19 cellular contexts compared by ENCODE assay signal in genomic region chr20:63591147-63591533, GRCh38. TPM values are rescaled to one million over a fixed set of nuclear protein-coding genes. Genes with fewer than 3 reads are reported as not detected.
DNase-seq lines count a peak whose midpoint lies in the region; ATAC-seq, FAIRE-seq and TF ChIP-seq lines count a peak whose summit lies in the region.
"Had no signal": no experiment of that assay in that cellular context is flagged by ENCODE, and none has a peak within 500 bp of the region (broad histone marks: within the 10 kb centered on the region; RNA-seq: fewer than 3 reads in every experiment).

No MANE protein-coding gene starts in this region.

- no peak overlapping the region for H3K9ac ChIP-seq in HepG2 (ENCODE audit: insufficient read depth, low read depth, low read length)

- H3K27ac ChIP-seq in VCaP, result peak overlapping the region; percentile 95
- no peak overlapping the region for H3K27ac ChIP-seq in HepG2 (ENCODE audit: extremely low read length, insufficient read depth, low read length)

- no peaks in the 10 kb centered on the region for H4K20me1 ChIP-seq in HepG2 (ENCODE audit: insufficient read depth, low read length)

- TF ChIP-seq CTCF in VCaP (conservative IDR thresholded peaks at IDR 0.05) (no peak), HepG2 (CRISPR knock-in tag; IDR thresholded peaks at IDR 0.05) (no peak)

- no TSS peak for BruUV-seq in HepG2 (replicated peaks; lab: Mats Ljungman, UMichigan)

- H3K79me2 ChIP-seq in HepG2 (ENCODE audit: insufficient read depth, low read length), result no peaks in the 10 kb centered on the region

- WGBS in HepG2 (ENCODE audit: low lambda C conversion rate), result 99% methylated on average over 4 of the region's 4 CpGs

- FAIRE-seq in HepG2 (lab: Jason Lieb, UNC) (peak; percentile 46), urothelium cell line (lab: Jason Lieb, UNC) (peak; percentile 95)
- FAIRE-seq: A204.1, D721Med had no signal

- H3K36me3 ChIP-seq in H7 (replicated peaks; ENCODE audit: control insufficient read depth, insufficient read depth, low read length), result peaks cover 2% of the 10 kb centered on the region
- peaks cover 15 to 20% of the 10 kb centered on the region in 2 experiments; a peak in 4 of 5 replicates for H3K36me3 ChIP-seq in HepG2 (replicated peaks in 1 of 2; ENCODE audit: control insufficient read depth in 1 of 2, insufficient read depth in 2 of 2, low read length in 2 of 2)

- no peak for TF ChIP-seq RAD21 in HepG2 (CRISPR knock-in tag; IDR thresholded peaks at IDR 0.05)

- no peak for ATAC-seq in HepG2
- ATAC-seq in HG02678 (IDR thresholded peaks at IDR 0.05; ENCODE audit: unreplicated experiment), result no peak
- no peak for ATAC-seq in GM18498 (IDR thresholded peaks at IDR 0.05; ENCODE audit: unreplicated experiment)
- ATAC-seq: CD8-positive, alpha-beta T cell; GM23338 had no signal

- H3K4me3 ChIP-seq in H7 (ENCODE audit: insufficient read depth, low read depth, low read length), result no peak overlapping the region
- no peak overlapping the region for H3K4me3 ChIP-seq in HepG2 (replicated peaks in 1 of 3; ENCODE audit: insufficient read depth in 1 of 3, low read depth in 2 of 3, low read length in 3 of 3)
- H3K4me3 ChIP-seq: GM23338, HAP-1 had no signal

- no peak overlapping the region for H3K4me2 ChIP-seq in HepG2 (ENCODE audit: low read depth, low read length)
- H3K4me2 ChIP-seq: GM23338 had no signal

- H2AFZ ChIP-seq in HepG2 (ENCODE audit: low read length), result no peak overlapping the region
- H2AFZ ChIP-seq: GM23338 had no signal

- POLR2A ChIA-PET in HepG2 (lab: Yijun Ruan, JAX), result no interaction called here

- no peak for TF ChIP-seq POLR2A in HepG2 (IDR thresholded peaks at IDR 0.05; ENCODE audit: insufficient read depth in 1 of 2, low read depth in 2 of 2, low read length in 2 of 2)

- CTCF ChIA-PET in HepG2 (lab: Yijun Ruan, JAX; ENCODE audit: low intra/inter-chr PET ratio, low total read pairs), result no interaction called here

- intact Hi-C loops in HepG2 (cut with micrococcal nuclease; ENCODE audit: unreplicated experiment), result no loop called here

- H3K27me3 ChIP-seq in H7 (ENCODE audit: control insufficient read depth, insufficient read depth, low read length), result no peaks in the 10 kb centered on the region
- H3K27me3 ChIP-seq in HepG2 (ENCODE audit: control insufficient read depth in 1 of 2, insufficient read depth in 2 of 2, low read length in 2 of 2), result no peaks in the 10 kb centered on the region

- peaks cover 12% of the 10 kb centered on the region; the same call in 1 of the 2 replicates for H3K4me1 ChIP-seq in HepG2 (ENCODE audit: insufficient read depth, low read length)
- H3K4me1 ChIP-seq: HAP-1 had no signal

- in situ Hi-C loops in HepG2 (cut with HindIII; ENCODE audit: extremely low pct_ligation_motif_present, low pct_unique_long_range_greater_than_20kb), result no loop called here
- in situ Hi-C loops in KBM-7 (cut with MboI; ENCODE audit: low pct_unique_long_range_greater_than_20kb, low sequenced_read_pairs), result no loop called here

- peak; percentile 51 for DNase-seq in H7
- no peak for DNase-seq in HepG2 (ENCODE audit: low spot score)
- DNase-seq in urothelium cell line (ENCODE audit: low spot score), result no peak
- no peak for DNase-seq in KBM-7
- DNase-seq: C1 segment of cervical spinal cord; CD8-positive, alpha-beta T cell; COR-L47; DMS153; DND-41; GDM1; HFFc6; Karpas-422 had no signal

- no peaks in the 10 kb centered on the region for H3K9me3 ChIP-seq in HepG2 (ENCODE audit: low read length)
- H3K9me3 ChIP-seq: HAP-1 had no signal

- TF ChIP-seq EP300 in HepG2 (IDR thresholded peaks at IDR 0.05; ENCODE audit: low read depth in 2 of 2, low read length in 2 of 2) (no peak), HepG2 (CRISPR knock-in tag; IDR thresholded peaks at IDR 0.05; ENCODE audit: borderline replicate concordance) (no peak)

RNA-seq across cellular contexts. Expression of gene HELZ2, which starts 17.1 kb away (rescaled TPM):
- total RNA-seq in H7 (2014; rRNA removed; shearing (Covaris generic)), result 20.1 and 27.5 TPM in 2 replicates
- 8.4 and 10.1 TPM in 2 replicates for total RNA-seq in HepG2 (2016; rRNA removed; fragmentation: Illumina TruSeq; extraction: Trizol)
- total RNA-seq in HepG2 (2016; cell fraction: cytosol; rRNA removed; fragmentation: Illumina TruSeq; extraction: Trizol; ENCODE audit: low read depth), result 1.7 and 2.1 TPM in 2 replicates
- total RNA-seq in HepG2 (2016; cell fraction: insoluble cytoplasmic fraction; rRNA removed; fragmentation: Illumina TruSeq; extraction: Trizol), result 6.8 and 10.0 TPM in 2 replicates
- total RNA-seq in HepG2 (2016; cell fraction: membrane; rRNA removed; fragmentation: Illumina TruSeq; extraction: Trizol), result 2.8 and 4.3 TPM in 2 replicates
- 12.8 and 18.4 TPM in 2 replicates for total RNA-seq in HepG2 (2016; cell fraction: nucleus; rRNA removed; fragmentation: Illumina TruSeq; extraction: Trizol)
- polyA plus RNA-seq in HepG2 (2011; rRNA removed), result 9.6 and 16.1 TPM in 2 replicates
- 4.5 and 6.0 TPM in 2 replicates for polyA plus RNA-seq in HepG2 (2011; cell fraction: cytosol; rRNA removed)
- polyA plus RNA-seq in HepG2 (2011; cell fraction: nucleus; rRNA removed), result 39.6 and 48.2 TPM in 2 replicates
- polyA plus RNA-seq in HepG2 (2012), result 12.3 and 14.4 TPM in 2 replicates
- 0.26 and 0.46 TPM in 2 replicates for polyA plus RNA-seq in HepG2 (2016; cell fraction: cytosol; fragmentation: Illumina TruSeq; extraction: Trizol; ENCODE audit: low read depth)
- polyA plus RNA-seq in HepG2 (2016; cell fraction: insoluble cytoplasmic fraction; fragmentation: Illumina TruSeq; extraction: Trizol; ENCODE audit: low read depth), result 5.2 and 6.9 TPM in 2 replicates
- 0.43 and 0.84 TPM in 2 replicates for polyA plus RNA-seq in HepG2 (2016; cell fraction: membrane; fragmentation: Illumina TruSeq; extraction: Trizol; ENCODE audit: low read depth)
- polyA plus RNA-seq in HepG2 (2016; cell fraction: nucleus; fragmentation: Illumina TruSeq; extraction: Trizol; ENCODE audit: insufficient read depth, low read depth), result 17.4 and 18.8 TPM in 2 replicates
- polyA minus RNA-seq in HepG2 (2011; rRNA and poly(A)+ RNA removed; ENCODE audit: low replicate concordance), result 33.2 and 74.9 TPM in 2 replicates
- polyA minus RNA-seq in HepG2 (2011; cell fraction: cytosol; rRNA and poly(A)+ RNA removed), result 41.7 and 42.0 TPM in 2 replicates
- polyA minus RNA-seq in HepG2 (2011; cell fraction: nucleus; rRNA and poly(A)+ RNA removed), result 35.3 and 47.0 TPM in 2 replicates

RNA-seq across cellular contexts. Expression of gene GMEB2, which starts 35.8 kb away (rescaled TPM):
- 17.0 and 21.4 TPM in 2 replicates for total RNA-seq in H7 (2014; rRNA removed; shearing (Covaris generic))
- 11.6 and 12.4 TPM in 2 replicates for total RNA-seq in HepG2 (2016; rRNA removed; fragmentation: Illumina TruSeq; extraction: Trizol)
- 2.2 and 2.3 TPM in 2 replicates for total RNA-seq in HepG2 (2016; cell fraction: cytosol; rRNA removed; fragmentation: Illumina TruSeq; extraction: Trizol; ENCODE audit: low read depth)
- total RNA-seq in HepG2 (2016; cell fraction: insoluble cytoplasmic fraction; rRNA removed; fragmentation: Illumina TruSeq; extraction: Trizol), result 9.6 and 12.4 TPM in 2 replicates
- 6.9 and 7.8 TPM in 2 replicates for total RNA-seq in HepG2 (2016; cell fraction: membrane; rRNA removed; fragmentation: Illumina TruSeq; extraction: Trizol)
- total RNA-seq in HepG2 (2016; cell fraction: nucleus; rRNA removed; fragmentation: Illumina TruSeq; extraction: Trizol), result 7.8 and 10.3 TPM in 2 replicates
- polyA plus RNA-seq in HepG2 (2011; rRNA removed), result 10.6 and 11.5 TPM in 2 replicates
- polyA plus RNA-seq in HepG2 (2011; cell fraction: cytosol; rRNA removed), result 8.5 and 9.9 TPM in 2 replicates
- 20.2 and 24.4 TPM in 2 replicates for polyA plus RNA-seq in HepG2 (2011; cell fraction: nucleus; rRNA removed)
- polyA plus RNA-seq in HepG2 (2012), result 6.9 and 8.7 TPM in 2 replicates
- polyA plus RNA-seq in HepG2 (2016; cell fraction: cytosol; fragmentation: Illumina TruSeq; extraction: Trizol; ENCODE audit: low read depth), result 1.5 TPM in 2 replicates
- 9.6 and 12.8 TPM in 2 replicates for polyA plus RNA-seq in HepG2 (2016; cell fraction: insoluble cytoplasmic fraction; fragmentation: Illumina TruSeq; extraction: Trizol; ENCODE audit: low read depth)
- polyA plus RNA-seq in HepG2 (2016; cell fraction: membrane; fragmentation: Illumina TruSeq; extraction: Trizol; ENCODE audit: low read depth), result 3.9 and 4.4 TPM in 2 replicates
- 17.0 TPM in 2 replicates for polyA plus RNA-seq in HepG2 (2016; cell fraction: nucleus; fragmentation: Illumina TruSeq; extraction: Trizol; ENCODE audit: insufficient read depth, low read depth)
- 9.4 and 15.1 TPM in 2 replicates for polyA minus RNA-seq in HepG2 (2011; rRNA and poly(A)+ RNA removed; ENCODE audit: low replicate concordance)
- 6.5 and 6.7 TPM in 2 replicates for polyA minus RNA-seq in HepG2 (2011; cell fraction: cytosol; rRNA and poly(A)+ RNA removed)
- 5.6 and 6.2 TPM in 2 replicates for polyA minus RNA-seq in HepG2 (2011; cell fraction: nucleus; rRNA and poly(A)+ RNA removed)

RNA-seq across cellular contexts. Expression of gene FNDC11, which starts 37.2 kb away (rescaled TPM):
- 6.4 and 8.0 TPM in 2 replicates for total RNA-seq in H7 (2014; rRNA removed; shearing (Covaris generic))
- not detected in 2 replicates for total RNA-seq in HepG2 (2016; rRNA removed; fragmentation: Illumina TruSeq; extraction: Trizol)
- not detected in 2 replicates for total RNA-seq in HepG2 (2016; cell fraction: cytosol; rRNA removed; fragmentation: Illumina TruSeq; extraction: Trizol; ENCODE audit: low read depth)
- not detected in 2 replicates for total RNA-seq in HepG2 (2016; cell fraction: insoluble cytoplasmic fraction; rRNA removed; fragmentation: Illumina TruSeq; extraction: Trizol)
- not detected in 2 replicates for total RNA-seq in HepG2 (2016; cell fraction: membrane; rRNA removed; fragmentation: Illumina TruSeq; extraction: Trizol)
- not detected in 2 replicates for total RNA-seq in HepG2 (2016; cell fraction: nucleus; rRNA removed; fragmentation: Illumina TruSeq; extraction: Trizol)
- 0.07 and 0.13 TPM in 2 replicates for polyA plus RNA-seq in HepG2 (2011; rRNA removed)
- polyA plus RNA-seq in HepG2 (2011; cell fraction: cytosol; rRNA removed), result 0.19 and 0.23 TPM in 2 replicates
- 0.45 and 0.48 TPM in 2 replicates for polyA plus RNA-seq in HepG2 (2011; cell fraction: nucleus; rRNA removed)
- polyA plus RNA-seq in HepG2 (2012), result 0.05 TPM in 1 of 2 replicates, not detected in the other
- polyA plus RNA-seq in HepG2 (2016; cell fraction: cytosol; fragmentation: Illumina TruSeq; extraction: Trizol; ENCODE audit: low read depth), result not detected in 2 replicates
- polyA plus RNA-seq in HepG2 (2016; cell fraction: insoluble cytoplasmic fraction; fragmentation: Illumina TruSeq; extraction: Trizol; ENCODE audit: low read depth), result not detected in 2 replicates
- polyA plus RNA-seq in HepG2 (2016; cell fraction: membrane; fragmentation: Illumina TruSeq; extraction: Trizol; ENCODE audit: low read depth), result not detected in 2 replicates
- not detected in 2 replicates for polyA plus RNA-seq in HepG2 (2016; cell fraction: nucleus; fragmentation: Illumina TruSeq; extraction: Trizol; ENCODE audit: insufficient read depth, low read depth)
- polyA minus RNA-seq in HepG2 (2011; rRNA and poly(A)+ RNA removed; ENCODE audit: low replicate concordance), result 0.10 and 0.84 TPM in 2 replicates
- polyA minus RNA-seq in HepG2 (2011; cell fraction: cytosol; rRNA and poly(A)+ RNA removed), result not detected in 2 replicates
- not detected in 2 replicates for polyA minus RNA-seq in HepG2 (2011; cell fraction: nucleus; rRNA and poly(A)+ RNA removed)
- total RNA-seq: HFFc6 had no signal

RNA-seq across cellular contexts. Expression of gene SRMS, which starts 43.6 kb away (rescaled TPM):
- 0.21 and 0.33 TPM in 2 replicates for total RNA-seq in H7 (2014; rRNA removed; shearing (Covaris generic))
- not detected in 2 replicates for total RNA-seq in HepG2 (2016; rRNA removed; fragmentation: Illumina TruSeq; extraction: Trizol)
- total RNA-seq in HepG2 (2016; cell fraction: cytosol; rRNA removed; fragmentation: Illumina TruSeq; extraction: Trizol; ENCODE audit: low read depth), result not detected in 2 replicates
- total RNA-seq in HepG2 (2016; cell fraction: insoluble cytoplasmic fraction; rRNA removed; fragmentation: Illumina TruSeq; extraction: Trizol), result not detected in 2 replicates
- not detected in 2 replicates for total RNA-seq in HepG2 (2016; cell fraction: membrane; rRNA removed; fragmentation: Illumina TruSeq; extraction: Trizol)
- total RNA-seq in HepG2 (2016; cell fraction: nucleus; rRNA removed; fragmentation: Illumina TruSeq; extraction: Trizol), result not detected in 2 replicates
- 0.09 TPM in 1 of 2 replicates, not detected in the other for polyA plus RNA-seq in HepG2 (2011; rRNA removed)
- not detected in 2 replicates for polyA plus RNA-seq in HepG2 (2011; cell fraction: cytosol; rRNA removed)
- 0.10 and 0.37 TPM in 2 replicates for polyA plus RNA-seq in HepG2 (2011; cell fraction: nucleus; rRNA removed)
- polyA plus RNA-seq in HepG2 (2012), result 0.17 TPM in 1 of 2 replicates, not detected in the other
- polyA plus RNA-seq in HepG2 (2016; cell fraction: cytosol; fragmentation: Illumina TruSeq; extraction: Trizol; ENCODE audit: low read depth), result not detected in 2 replicates
- not detected in 2 replicates for polyA plus RNA-seq in HepG2 (2016; cell fraction: insoluble cytoplasmic fraction; fragmentation: Illumina TruSeq; extraction: Trizol; ENCODE audit: low read depth)
- polyA plus RNA-seq in HepG2 (2016; cell fraction: membrane; fragmentation: Illumina TruSeq; extraction: Trizol; ENCODE audit: low read depth), result not detected in 2 replicates
- polyA plus RNA-seq in HepG2 (2016; cell fraction: nucleus; fragmentation: Illumina TruSeq; extraction: Trizol; ENCODE audit: insufficient read depth, low read depth), result not detected in 2 replicates
- polyA minus RNA-seq in HepG2 (2011; rRNA and poly(A)+ RNA removed; ENCODE audit: low replicate concordance), result 0.28 TPM in 1 of 2 replicates, not detected in the other
- not detected in 2 replicates for polyA minus RNA-seq in HepG2 (2011; cell fraction: cytosol; rRNA and poly(A)+ RNA removed)
- polyA minus RNA-seq in HepG2 (2011; cell fraction: nucleus; rRNA and poly(A)+ RNA removed), result not detected in 2 replicates
- total RNA-seq: CD8-positive, alpha-beta T cell; HFFc6 had no signal

RNA-seq across cellular contexts. Expression of gene PTK6, which starts 54.0 kb away (rescaled TPM):
- 0.14 and 0.30 TPM in 2 replicates for total RNA-seq in H7 (2014; rRNA removed; shearing (Covaris generic))
- total RNA-seq in HepG2 (2016; rRNA removed; fragmentation: Illumina TruSeq; extraction: Trizol), result not detected in 2 replicates
- not detected in 2 replicates for total RNA-seq in HepG2 (2016; cell fraction: cytosol; rRNA removed; fragmentation: Illumina TruSeq; extraction: Trizol; ENCODE audit: low read depth)
- not detected in 2 replicates for total RNA-seq in HepG2 (2016; cell fraction: insoluble cytoplasmic fraction; rRNA removed; fragmentation: Illumina TruSeq; extraction: Trizol)
- total RNA-seq in HepG2 (2016; cell fraction: membrane; rRNA removed; fragmentation: Illumina TruSeq; extraction: Trizol), result not detected in 2 replicates
- total RNA-seq in HepG2 (2016; cell fraction: nucleus; rRNA removed; fragmentation: Illumina TruSeq; extraction: Trizol), result not detected in 2 replicates
- polyA plus RNA-seq in HepG2 (2011; rRNA removed), result 0.07 and 0.08 TPM in 2 replicates
- polyA plus RNA-seq in HepG2 (2011; cell fraction: cytosol; rRNA removed), result 0.05 and 0.08 TPM in 2 replicates
- polyA plus RNA-seq in HepG2 (2011; cell fraction: nucleus; rRNA removed), result 0.27 and 0.42 TPM in 2 replicates
- polyA plus RNA-seq in HepG2 (2012), result 0.09 and 0.11 TPM in 2 replicates
- polyA plus RNA-seq in HepG2 (2016; cell fraction: cytosol; fragmentation: Illumina TruSeq; extraction: Trizol; ENCODE audit: low read depth), result not detected in 2 replicates
- not detected in 2 replicates for polyA plus RNA-seq in HepG2 (2016; cell fraction: insoluble cytoplasmic fraction; fragmentation: Illumina TruSeq; extraction: Trizol; ENCODE audit: low read depth)
- polyA plus RNA-seq in HepG2 (2016; cell fraction: membrane; fragmentation: Illumina TruSeq; extraction: Trizol; ENCODE audit: low read depth), result not detected in 2 replicates
- polyA plus RNA-seq in HepG2 (2016; cell fraction: nucleus; fragmentation: Illumina TruSeq; extraction: Trizol; ENCODE audit: insufficient read depth, low read depth), result not detected in 2 replicates
- 0.18 and 9.4 TPM in 2 replicates for polyA minus RNA-seq in HepG2 (2011; rRNA and poly(A)+ RNA removed; ENCODE audit: low replicate concordance)
- polyA minus RNA-seq in HepG2 (2011; cell fraction: cytosol; rRNA and poly(A)+ RNA removed), result not detected in 2 replicates
- 0.12 and 0.13 TPM in 2 replicates for polyA minus RNA-seq in HepG2 (2011; cell fraction: nucleus; rRNA and poly(A)+ RNA removed)
- polyA plus RNA-seq: GM23338 had no signal
